In the genomic region with DNA sequence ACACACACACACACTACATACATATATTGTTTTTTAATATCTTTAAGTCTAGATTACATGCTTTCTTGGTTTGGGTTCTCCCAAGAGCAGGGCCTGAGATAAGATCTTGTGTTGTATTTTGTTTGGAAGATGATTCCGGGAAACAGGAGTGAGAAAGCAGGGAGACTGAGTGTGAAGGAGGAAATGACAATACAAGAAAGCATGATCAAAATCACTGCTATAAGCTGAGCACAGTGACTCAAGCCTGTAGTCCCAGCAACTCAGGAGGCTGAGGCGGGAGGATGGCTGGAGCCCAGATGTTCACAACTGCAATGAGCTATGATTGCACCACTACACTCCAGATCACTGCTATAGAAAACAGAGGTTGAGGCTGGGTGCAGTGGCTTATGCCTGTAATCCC, we compare ENCODE assay signal across 19 cellular contexts.
DNase-seq lines count a peak whose midpoint lies in the region; ATAC-seq, FAIRE-seq and TF ChIP-seq lines count a peak whose summit lies in the region.
"Had no signal": no experiment of that assay in that cellular context is flagged by ENCODE, and none has a peak within 500 bp of the region (broad histone marks: within the 10 kb centered on the region; RNA-seq: fewer than 3 reads in every experiment).

No MANE protein-coding gene starts in this region.

- TF ChIP-seq POLR2A in K562 (conservative IDR thresholded peaks at IDR 0.05) (no peak), spleen (IDR thresholded peaks at IDR 0.05) (no peak)

- no peaks in the 10 kb centered on the region for H4K20me1 ChIP-seq in K562 (replicated peaks; ENCODE audit: control insufficient read depth, insufficient read depth, low read length)
- H4K20me1 ChIP-seq: BLaER1 treated with 17β-estradiol and CSF1 and Interleukin-3, amounts not matched to agents 10 nM and 100 nM had no signal

- 0 out of 5 replicates have a peak, but pooled peaks cover 0 to 2% of the 10 kb centered on the region in 2 experiments for H3K4me1 ChIP-seq in K562 (replicated peaks in 1 of 2; ENCODE audit: control insufficient read depth in 2 of 2, insufficient read depth in 2 of 2, low read length in 2 of 2)
- H3K4me1 ChIP-seq in spleen, result no peaks in the 10 kb centered on the region
- H3K4me1 ChIP-seq: BLaER1 treated with 17β-estradiol and CSF1 and Interleukin-3, amounts not matched to agents 10 nM and 100 nM; Peyer's patch had no signal

- H3K9ac ChIP-seq in K562 (ENCODE audit: insufficient read depth in 1 of 2, low read depth in 2 of 2, low read length in 2 of 2), result no peak overlapping the region
- H3K9ac ChIP-seq: BLaER1 treated with 17β-estradiol and CSF1 and Interleukin-3, amounts not matched to agents 10 nM and 100 nM; KMS-11 had no signal

- no peaks in the 10 kb centered on the region for H3K36me3 ChIP-seq in K562 (ENCODE audit: control insufficient read depth, insufficient read depth, low read length)
- H3K36me3 ChIP-seq in spleen, result no peaks in the 10 kb centered on the region
- H3K36me3 ChIP-seq: BLaER1 treated with 17β-estradiol and CSF1 and Interleukin-3, amounts not matched to agents 10 nM and 100 nM; Peyer's patch had no signal

- no peak for TF ChIP-seq EP300 in K562 (IDR thresholded peaks at IDR 0.05; ENCODE audit: low read length)

- H3K79me2 ChIP-seq in K562 (ENCODE audit: control insufficient read depth, insufficient read depth, low read length), result no peaks in the 10 kb centered on the region

- no peak overlapping the region for H3K4me2 ChIP-seq in K562 (ENCODE audit: insufficient read depth, low read length)
- H3K4me2 ChIP-seq: BLaER1 treated with 17β-estradiol and CSF1 and Interleukin-3, amounts not matched to agents 10 nM and 100 nM; KMS-11 had no signal

- no peak for FAIRE-seq in K562 (lab: Jason Lieb, UNC)

- H2AFZ ChIP-seq in K562 (ENCODE audit: low read depth, low read length), result no peak overlapping the region

- no peaks in the 10 kb centered on the region for H3K9me3 ChIP-seq in K562 (replicated peaks; ENCODE audit: control insufficient read depth, insufficient read depth, low read depth, low read length)
- H3K9me3 ChIP-seq in spleen, result no peaks in the 10 kb centered on the region
- H3K9me3 ChIP-seq: BLaER1 treated with 17β-estradiol and CSF1 and Interleukin-3, amounts not matched to agents 10 nM and 100 nM; Peyer's patch had no signal

- no peak overlapping the region for H3K27ac ChIP-seq in K562 (ENCODE audit: extremely low read depth, low read depth, low read length)
- H3K27ac ChIP-seq in spleen, result no peak overlapping the region
- H3K27ac ChIP-seq: BLaER1 treated with 17β-estradiol and CSF1 and Interleukin-3, amounts not matched to agents 10 nM and 100 nM; HL-60; KMS-11; Peyer's patch had no signal

- 30% methylated on average over 2 of the region's 2 CpGs for WGBS in K562 (ENCODE audit: insufficient coverage, low coverage, missing lambda C conversion rate)
- 46 to 85% (median 72%) methylated on average over 2 of the region's 2 CpGs for WGBS in spleen, 5 donors

- ATAC-seq in K562 (no peak), HG03025 (IDR thresholded peaks at IDR 0.05; ENCODE audit: low FRiP score, unreplicated experiment) (no peak)
- ATAC-seq: HCT116 had no signal

- DNase-seq in HCEC 1CT (peak; percentile 31), K562 (ENCODE audit: extremely low read depth in 1 of 4, low spot score in 3 of 4) (no peak), fibroblast of villous mesenchyme (ENCODE audit: low read depth) (peak; percentile 10), spleen (peak; percentile 21), AG08395 (ENCODE audit: low spot score) (no peak)
- no peak for DNase-seq in activated effector memory CD4-positive, alpha-beta T cell treated with anti-CD3 and anti-CD28 coated beads, Interleukin-2, amount 50 U/mL, for 16 hours
- DNase-seq: DMS 273 treated with DMSO at 0.1 percent for 48 hours, MM.1S, NCI-H1105, NCI-H1694 treated with DMSO at 0.1 percent for 48 hours, NCI-H2171, NCI-H510A, Peyer's patch, SIG-M5 had no signal

- in situ Hi-C loops in K562 (cut with MboI), result no loop called here

- H3K4me3 ChIP-seq in K562 (no peak overlapping the region), fibroblast of villous mesenchyme (ENCODE audit: low read depth, low read length) (no peak overlapping the region), spleen (no peak overlapping the region)
- H3K4me3 ChIP-seq: BLaER1 treated with 17β-estradiol and CSF1 and Interleukin-3, amounts not matched to agents 10 nM and 100 nM; Peyer's patch had no signal

- H3K9me1 ChIP-seq in K562 (ENCODE audit: control insufficient read depth, insufficient read depth, low read length), result no peaks in the 10 kb centered on the region

- CTCF ChIA-PET in K562 (lab: Yijun Ruan, JAX; ENCODE audit: low intra/inter-chr PET ratio), result no interaction called here

- POLR2A ChIA-PET in K562 (lab: Yijun Ruan, JAX), result no interaction called here

- TF ChIP-seq RAD21 in K562 (CRISPR knock-in tag; conservative IDR thresholded peaks at IDR 0.05 in 1 of 2, IDR thresholded peaks at IDR 0.05 in 1 of 2), result no peak

- H3K27me3 ChIP-seq in K562 (ENCODE audit: control insufficient read depth in 2 of 2, insufficient read depth in 2 of 2, low read length in 2 of 2) (peaks cover 0 to 11% of the 10 kb centered on the region in 2 experiments; a peak in 4 of 5 replicates), spleen (replicated peaks in 1 of 7) (no peaks in the 10 kb centered on the region)
- H3K27me3 ChIP-seq: BLaER1 treated with 17β-estradiol and CSF1 and Interleukin-3, amounts not matched to agents 10 nM and 100 nM; Peyer's patch had no signal

- intact Hi-C loops in K562 (cut with micrococcal nuclease), result no loop called here
- intact Hi-C loops in spleen (cut with DNase I; ENCODE audit: low total_unique reads), result no loop called here

- BruUV-seq in K562 (replicated peaks; lab: Mats Ljungman, UMichigan), result no TSS peak

- TF ChIP-seq CTCF in K562 (IDR thresholded peaks at IDR 0.05 in 2 of 3, conservative IDR thresholded peaks at IDR 0.05 in 1 of 3; ENCODE audit: insufficient read depth in 2 of 3, low read depth in 1 of 3, low read length in 3 of 3) (no peak), fibroblast of villous mesenchyme (IDR thresholded peaks at IDR 0.05; ENCODE audit: insufficient read depth, low read depth, low read length) (no peak), spleen (IDR thresholded peaks at IDR 0.05 in 8 of 11, conservative IDR thresholded peaks at IDR 0.05 in 3 of 11) (no peak)

TF ChIP-seq in K562, 482 proteins besides CTCF, POLR2A, EP300 and RAD21 (continues in another document):
- TF ChIP-seq, protein P1, sequence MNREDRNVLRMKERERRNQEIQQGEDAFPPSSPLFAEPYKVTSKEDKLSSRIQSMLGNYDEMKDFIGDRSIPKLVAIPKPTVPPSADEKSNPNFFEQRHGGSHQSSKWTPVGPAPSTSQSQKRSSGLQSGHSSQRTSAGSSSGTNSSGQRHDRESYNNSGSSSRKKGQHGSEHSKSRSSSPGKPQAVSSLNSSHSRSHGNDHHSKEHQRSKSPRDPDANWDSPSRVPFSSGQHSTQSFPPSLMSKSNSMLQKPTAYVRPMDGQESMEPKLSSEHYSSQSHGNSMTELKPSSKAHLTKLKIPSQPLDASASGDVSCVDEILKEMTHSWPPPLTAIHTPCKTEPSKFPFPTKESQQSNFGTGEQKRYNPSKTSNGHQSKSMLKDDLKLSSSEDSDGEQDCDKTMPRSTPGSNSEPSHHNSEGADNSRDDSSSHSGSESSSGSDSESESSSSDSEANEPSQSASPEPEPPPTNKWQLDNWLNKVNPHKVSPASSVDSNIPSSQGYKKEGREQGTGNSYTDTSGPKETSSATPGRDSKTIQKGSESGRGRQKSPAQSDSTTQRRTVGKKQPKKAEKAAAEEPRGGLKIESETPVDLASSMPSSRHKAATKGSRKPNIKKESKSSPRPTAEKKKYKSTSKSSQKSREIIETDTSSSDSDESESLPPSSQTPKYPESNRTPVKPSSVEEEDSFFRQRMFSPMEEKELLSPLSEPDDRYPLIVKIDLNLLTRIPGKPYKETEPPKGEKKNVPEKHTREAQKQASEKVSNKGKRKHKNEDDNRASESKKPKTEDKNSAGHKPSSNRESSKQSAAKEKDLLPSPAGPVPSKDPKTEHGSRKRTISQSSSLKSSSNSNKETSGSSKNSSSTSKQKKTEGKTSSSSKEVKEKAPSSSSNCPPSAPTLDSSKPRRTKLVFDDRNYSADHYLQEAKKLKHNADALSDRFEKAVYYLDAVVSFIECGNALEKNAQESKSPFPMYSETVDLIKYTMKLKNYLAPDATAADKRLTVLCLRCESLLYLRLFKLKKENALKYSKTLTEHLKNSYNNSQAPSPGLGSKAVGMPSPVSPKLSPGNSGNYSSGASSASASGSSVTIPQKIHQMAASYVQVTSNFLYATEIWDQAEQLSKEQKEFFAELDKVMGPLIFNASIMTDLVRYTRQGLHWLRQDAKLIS (CRISPR knock-in tag; IDR thresholded peaks at IDR 0.05), result no peak
- no peak for TF ChIP-seq ZNF274 (IDR thresholded peaks at IDR 0.05; ENCODE audit: borderline replicate concordance, low read depth, low read length)
- no peak for TF ChIP-seq TEAD1 (CRISPR knock-in tag; IDR thresholded peaks at IDR 0.05)
- TF ChIP-seq SAFB (IDR thresholded peaks at IDR 0.05; ENCODE audit: borderline replicate concordance, low read depth, low read length), result no peak
- peak; percentile 44 for TF ChIP-seq PRDM10 (IDR thresholded peaks at IDR 0.05; ENCODE audit: partially characterized antibody)
- TF ChIP-seq ZSCAN29 (IDR thresholded peaks at IDR 0.05), result no peak
- no peak for TF ChIP-seq ARID2 (IDR thresholded peaks at IDR 0.05)

Comparison
In these comparisons a context has a peak if more than half of its experiments do, and no peak if none do; other contexts are left out.
1. DNase-seq: peak in HCEC 1CT (single experiment), fibroblast of villous mesenchyme (single experiment) and spleen (single experiment); none in K562 (0 of 4), activated effector memory CD4-positive, alpha-beta T cell treated with anti-CD3 and anti-CD28 coated beads, Interleukin-2, amount 50 U/mL, for 16 hours (single experiment) and AG08395 (single experiment).